Comparison of ENCODE assay signal across 11 cellular contexts in the genomic region with DNA sequence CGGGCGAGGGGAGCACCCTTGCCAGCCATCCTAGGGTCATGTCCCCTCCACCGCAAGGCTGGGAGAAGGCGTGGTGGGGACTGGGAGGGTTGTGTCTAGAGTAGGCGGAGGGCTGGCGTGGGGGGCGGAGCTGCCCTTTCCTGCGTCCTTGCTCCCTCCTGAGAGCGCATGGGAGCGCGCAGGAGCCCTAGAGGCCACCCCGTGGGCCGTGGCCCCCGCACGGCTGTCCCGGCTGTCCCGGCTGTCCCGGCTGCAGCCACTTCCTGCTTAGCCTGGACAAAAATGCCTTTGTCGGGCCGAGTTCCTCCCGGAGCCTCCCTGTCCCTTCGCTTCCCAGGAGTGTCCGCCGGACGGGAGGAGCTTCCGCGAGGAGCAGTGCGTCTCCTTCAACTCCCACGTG. TPM values are rescaled to one million over a fixed set of nuclear protein-coding genes. Genes with fewer than 3 reads are reported as not detected.
DNase-seq lines count a peak whose midpoint lies in the region; FAIRE-seq and TF ChIP-seq lines count a peak whose summit lies in the region.
"Had no signal": no experiment of that assay in that cellular context is flagged by ENCODE, and none has a peak within 500 bp of the region (broad histone marks: within the 10 kb centered on the region; RNA-seq: fewer than 3 reads in every experiment).

No MANE protein-coding gene starts in this region.

- peak overlapping the region; percentile 20 for H3K4me3 ChIP-seq in brain microvascular endothelial cell (ENCODE audit: low read depth, low read length)
- H3K4me3 ChIP-seq in right atrium auricular region: peak overlapping the region; percentile 7 to 35
- H3K4me3 ChIP-seq in parathyroid adenoma (ENCODE audit: low read depth, low read length): peak overlapping the region; percentile 47

- TF ChIP-seq POLR2A in GM12891 (IDR thresholded peaks at IDR 0.05; ENCODE audit: low read depth, low read length): no peak

- peak in 9 of 14 donors; percentile 24 to 67 (median 46) for DNase-seq in C1 segment of cervical spinal cord (lab: John Stamatoyannopoulos, UW)
- no peak for DNase-seq in brain microvascular endothelial cell
- no peak for DNase-seq in right atrium auricular region (ENCODE audit: low spot score)
- no peak for DNase-seq in HTR-8/SVneo (ENCODE audit: insufficient read length, low spot score)
- no peak for DNase-seq in superior temporal gyrus (ENCODE audit: extremely low spot score)
- DNase-seq in stimulated activated CD4-positive, alpha-beta T cell treated with anti-CD3 and anti-CD28 coated beads, Interleukin-4, amount 100 ng/mL, for 4 hours: no peak
- no peak for DNase-seq in GM12891 (ENCODE audit: insufficient read length, low spot score)
- DNase-seq: activated CD8-positive, alpha-beta memory T cell treated with anti-CD3 and anti-CD28 coated beads, Interleukin-2, amount 50 U/mL, for 4 hours; NCI-H1694 treated with DMSO at 0.1 percent for 48 hours; T-helper 9 cell had no signal

- peaks cover 0 to 59% of the 10 kb centered on the region in 2 donors for H3K4me1 ChIP-seq in right atrium auricular region
- no peaks in the 10 kb centered on the region for H3K4me1 ChIP-seq in parathyroid adenoma

- in situ Hi-C loops in brain microvascular endothelial cell (cut with HindIII; ENCODE audit: low pct_ligation_motif_present, low sequenced_read_pairs): no loop called here

- H2AFZ ChIP-seq in parathyroid adenoma: peak overlapping the region; percentile 74

- no peak overlapping the region for H3K9ac ChIP-seq in parathyroid adenoma

- H3K36me3 ChIP-seq in brain microvascular endothelial cell (replicated peaks) (no peaks in the 10 kb centered on the region), right atrium auricular region (peaks cover 6% of the 10 kb centered on the region), parathyroid adenoma (ENCODE audit: control insufficient read depth, insufficient read depth, low read length) (no peaks in the 10 kb centered on the region)

- no peak overlapping the region for H3K27ac ChIP-seq in brain microvascular endothelial cell
- H3K27ac ChIP-seq in right atrium auricular region: peak overlapping the region; percentile 50 to 57
- no peak overlapping the region for H3K27ac ChIP-seq in parathyroid adenoma

- H3K79me2 ChIP-seq in parathyroid adenoma: no peaks in the 10 kb centered on the region

- no peaks in the 10 kb centered on the region for H3K9me3 ChIP-seq in right atrium auricular region
- H3K9me3 ChIP-seq in parathyroid adenoma (ENCODE audit: control insufficient read depth, low read length): no peaks in the 10 kb centered on the region

- H3K4me2 ChIP-seq in parathyroid adenoma (ENCODE audit: low read length): peak overlapping the region; percentile 60

- no peak for FAIRE-seq in HTR-8/SVneo (lab: Jason Lieb, UNC)
- no peak for FAIRE-seq in GM12891 (lab: Jason Lieb, UNC)

- TF ChIP-seq CTCF in brain microvascular endothelial cell (IDR thresholded peaks at IDR 0.05; ENCODE audit: low read depth, low read length, missing control alignments): no peak
- no peak for TF ChIP-seq CTCF in right atrium auricular region (IDR thresholded peaks at IDR 0.05)
- no peak for TF ChIP-seq CTCF in parathyroid adenoma (IDR thresholded peaks at IDR 0.05)

- H3K27me3 ChIP-seq in brain microvascular endothelial cell (replicated peaks) (no peaks in the 10 kb centered on the region), right atrium auricular region (no peaks in the 10 kb centered on the region), parathyroid adenoma (ENCODE audit: control insufficient read depth, insufficient read depth, low read length) (no peaks in the 10 kb centered on the region)

TF ChIP-seq in GM12891, 5 proteins besides CTCF, POLR2A, EP300 and RAD21:
- no peak for TF ChIP-seq TAF1 (IDR thresholded peaks at IDR 0.05; ENCODE audit: low read depth, low read length)
- no peak for TF ChIP-seq POLR2AphosphoS5 (IDR thresholded peaks at IDR 0.05; ENCODE audit: low read depth, low read length)

RNA-seq across cellular contexts. Expression of a gene that starts 4.9 kb away (rescaled TPM):
- total RNA-seq in right atrium auricular region: 10 to 100 TPM in 1 of 2 donors, 1 to 10 TPM in 1; 4.9 to 27.7 TPM
- polyA plus RNA-seq in GM12891 (2012; ENCODE audit: low read depth, missing spikeins): 0.05 TPM

RNA-seq across cellular contexts. Expression of a gene that starts 14.7 kb away (rescaled TPM):
- total RNA-seq in right atrium auricular region: not detected
- not detected for polyA plus RNA-seq in GM12891 (2012; ENCODE audit: low read depth, missing spikeins)

Comparison
In these comparisons a context has a peak if more than half of its experiments do, and no peak if none do; other contexts are left out.
1. DNase-seq: peak in C1 segment of cervical spinal cord (9 of 14); none in brain microvascular endothelial cell (single experiment), right atrium auricular region (single experiment), HTR-8/SVneo (single experiment), superior temporal gyrus (single experiment), stimulated activated CD4-positive, alpha-beta T cell treated with anti-CD3 and anti-CD28 coated beads, Interleukin-4, amount 100 ng/mL, for 4 hours (0 of 2) and GM12891 (single experiment).
2. H3K27ac ChIP-seq: peak in right atrium auricular region (2 of 2); none in brain microvascular endothelial cell (single experiment) and parathyroid adenoma (single experiment).
3. Peak in every context shown above with its lines, with median percentiles within 50 percentile points of each other: H3K4me3 ChIP-seq.